Comparison of ENCODE assay signal across 11 cellular contexts in genomic region chr7:76443846-76444245, GRCh38. TPM values are rescaled to one million over a fixed set of nuclear protein-coding genes. Genes with fewer than 3 reads are reported as not detected.
DNase-seq lines count a peak whose midpoint lies in the region; ATAC-seq, FAIRE-seq and TF ChIP-seq lines count a peak whose summit lies in the region.
"Not testable (repeated sequence)": the region's sequence is repeated elsewhere in the genome, so short reads cannot be mapped to it uniquely, and the experiment has no call there.
"Had no signal": no experiment of that assay in that cellular context is flagged by ENCODE, and none has a peak within 500 bp of the region (broad histone marks: within the 10 kb centered on the region; RNA-seq: fewer than 3 reads in every experiment).

No MANE protein-coding gene starts in this region.

- not testable (repeated sequence) for H2BK12ac ChIP-seq in H9 (ENCODE audit: insufficient read length, low read depth, low read length)

- H2AK5ac ChIP-seq in H9 (ENCODE audit: insufficient read length, low read length), result not testable (repeated sequence)

- H2BK120ac ChIP-seq in H9 (ENCODE audit: low read depth, low read length, poor library complexity, severe bottlenecking), result not testable (repeated sequence)

- not testable (repeated sequence) for H3T11ph ChIP-seq in H9 (ENCODE audit: low read length)

- H3K36me3 ChIP-seq in keratinocyte (ENCODE audit: control insufficient read depth in 2 of 2, extremely low read depth in 1 of 2, insufficient read depth in 2 of 2, low read length in 2 of 2), result not testable (repeated sequence)

- not testable (repeated sequence) for H4K20me1 ChIP-seq in H9 (ENCODE audit: control insufficient read depth, insufficient read depth, insufficient read length); keratinocyte (ENCODE audit: control insufficient read depth, extremely low read depth, insufficient read depth, low read length)

- WGBS in H9 (ENCODE audit: extremely low coverage, insufficient read length, low lambda C conversion rate), result no CpG with 5 or more reads among the region's 12 CpGs

- not testable (repeated sequence) for H3K9me3 ChIP-seq in H9 (ENCODE audit: control insufficient read depth, low read depth, low read length); keratinocyte (ENCODE audit: control insufficient read depth, low read depth, low read length)

- not testable (repeated sequence) for H3K56ac ChIP-seq in H9 (ENCODE audit: insufficient read length, low read depth, low read length)

- not testable (repeated sequence) for H3K4me2 ChIP-seq in H9 (ENCODE audit: insufficient read depth, insufficient read length, low read length); keratinocyte (ENCODE audit: control insufficient read depth, extremely low read depth, insufficient read depth, low read depth, low read length)

- peak; percentile 69 for FAIRE-seq in keratinocyte (lab: Jason Lieb, UNC)

- not testable (repeated sequence) for H3K79me1 ChIP-seq in H9 (ENCODE audit: insufficient read depth, low read depth, low read length, poor library complexity, severe bottlenecking)

- H3K23me2 ChIP-seq in H9 (ENCODE audit: insufficient read length, low read depth, low read length, poor library complexity, severe bottlenecking), result not testable (repeated sequence)

- POLR2A ChIA-PET in T-cell (lab: Charles Lee); activated CD8-positive, alpha-beta T cell treated with anti-CD3 and anti-CD28 coated beads, Interleukin-2, amount 10 ng/mL, durations not matched to agents 7 days and 5 days (lab: Charles Lee): not testable (repeated sequence)

- CTCF ChIA-PET in T-cell (lab: Charles Lee); activated CD8-positive, alpha-beta T cell treated with anti-CD3 and anti-CD28 coated beads, Interleukin-2, amount 10 ng/mL, durations not matched to agents 7 days and 5 days (lab: Charles Lee): not testable (repeated sequence)

- DNase-seq in DMS79 (lab: John Stamatoyannopoulos, UW), result peak; percentile 41
- DNase-seq in H9; activated CD8-positive, alpha-beta T cell treated with anti-CD3 and anti-CD28 coated beads, Interleukin-2, amount 10 ng/mL, durations not matched to agents 7 days and 5 days; keratinocyte (ENCODE audit: low read depth, low spot score): not testable (repeated sequence)
- DNase-seq in NCI-H1105 treated with DMSO at 0.1 percent for 48 hours (lab: John Stamatoyannopoulos, UW), result peak; percentile 5
- DNase-seq in T-cell, result peak in 11 of 34 experiments; percentile 10 to 36 (median 20)
- peak; percentile 29 to 52 for DNase-seq in stimulated activated naive CD8-positive, alpha-beta T cell treated with anti-CD3 and anti-CD28 coated beads, Interleukin-15, amount 100 ng/mL, for 72 hours

- not testable (repeated sequence) for H3K4me3 ChIP-seq in keratinocyte (ENCODE audit: control insufficient read depth in 2 of 3, extremely low read depth in 1 of 3, insufficient read depth in 2 of 3, low read depth in 1 of 3, low read length in 3 of 3)

- not testable (repeated sequence) for H3K27me3 ChIP-seq in H9 (ENCODE audit: insufficient read depth, low read length); keratinocyte (ENCODE audit: control insufficient read depth, extremely low read depth, insufficient read depth, low read length)

- H3K4ac ChIP-seq in H9 (ENCODE audit: low read depth, low read length), result not testable (repeated sequence)

- dilution Hi-C loops in keratinocyte (cut with MboI; ENCODE audit: extremely low pct_ligation_motif_present, low sequenced_read_pairs), result not testable (repeated sequence)

- H3K18ac ChIP-seq in H9 (ENCODE audit: insufficient read length, low read depth, low read length), result not testable (repeated sequence)

- H3K79me2 ChIP-seq in H9 (ENCODE audit: insufficient read depth, low read length); keratinocyte (ENCODE audit: control insufficient read depth, insufficient read depth, low read length): not testable (repeated sequence)

- ATAC-seq in T-cell (replicated peaks in 1 of 4), result peak; percentile 42 to 85 (median 68)
- peak; percentile 56 for ATAC-seq in activated CD8-positive, alpha-beta T cell treated with anti-CD3 and anti-CD28 coated beads, Interleukin-2, amount 10 ng/mL, durations not matched to agents 7 days and 5 days
- ATAC-seq in stimulated activated naive CD8-positive, alpha-beta T cell treated with anti-CD3 and anti-CD28 coated beads, Interleukin-15, amount 100 ng/mL, for 72 hours, result peak; percentile 89

- not testable (repeated sequence) for H3K27ac ChIP-seq in H9 (ENCODE audit: insufficient read length, low read depth, low read length)
- peak overlapping the region; percentile 49 for H3K27ac ChIP-seq in keratinocyte (ENCODE audit: control insufficient read depth, insufficient read depth, low read length)

- H2BK20ac ChIP-seq in H9 (ENCODE audit: low read depth, low read length, poor library complexity, severe bottlenecking), result not testable (repeated sequence)

- H4K5ac ChIP-seq in H9 (ENCODE audit: insufficient read length, low read depth, low read length), result not testable (repeated sequence)

- not testable (repeated sequence) for H3K9ac ChIP-seq in H9 (ENCODE audit: extremely low read depth, insufficient read length, low read length); keratinocyte (ENCODE audit: control insufficient read depth, extremely low read depth, insufficient read depth, low read length)

- H3K4me1 Mint-ChIP-seq in H9, result not testable (repeated sequence)
- peaks cover 5 to 17% (median 11%) of the 10 kb centered on the region in 3 donors for H3K4me1 Mint-ChIP-seq in T-cell
- H3K4me1 Mint-ChIP-seq in activated CD8-positive, alpha-beta T cell treated with anti-CD3 and anti-CD28 coated beads, Interleukin-2, amount 10 ng/mL, durations not matched to agents 7 days and 5 days (ENCODE audit: low read depth), result peaks cover 16% of the 10 kb centered on the region
- H3K4me1 Mint-ChIP-seq in activated naive CD8-positive, alpha-beta T cell (ENCODE audit: low read depth), result peaks cover 14% of the 10 kb centered on the region
- H3K4me1 Mint-ChIP-seq in stimulated activated naive CD8-positive, alpha-beta T cell treated with anti-CD3 and anti-CD28 coated beads, Interleukin-15, amount 100 ng/mL, for 72 hours, result peaks cover 21% of the 10 kb centered on the region

- not testable (repeated sequence) for H3K4me1 ChIP-seq in H9 (ENCODE audit: insufficient read depth, low read length)
- H3K4me1 ChIP-seq in keratinocyte (ENCODE audit: control insufficient read depth, extremely low read depth, insufficient read depth, low read length), result peaks cover 12% of the 10 kb centered on the region

- not testable (repeated sequence) for TF ChIP-seq CTCF in H9 (conservative IDR thresholded peaks at IDR 0.05); keratinocyte (optimal IDR thresholded peaks at IDR 0.05 in 1 of 3, IDR thresholded peaks at IDR 0.05 in 1 of 3, conservative IDR thresholded peaks at IDR 0.05 in 1 of 3; ENCODE audit: extremely low read depth in 1 of 3, insufficient read depth in 2 of 3, low read length in 3 of 3)

- H3K27ac Mint-ChIP-seq in H9, result peak overlapping the region in 2 of 3 experiments; percentile 82 to 93; a peak in 1 of 7 replicates
- H3K27ac Mint-ChIP-seq in T-cell, result peak overlapping the region in 1 of 2 donors; percentile 77
- peak overlapping the region; percentile 70 for H3K27ac Mint-ChIP-seq in activated CD8-positive, alpha-beta T cell treated with anti-CD3 and anti-CD28 coated beads, Interleukin-2, amount 10 ng/mL, durations not matched to agents 7 days and 5 days
- peak overlapping the region; percentile 58 for H3K27ac Mint-ChIP-seq in activated naive CD8-positive, alpha-beta T cell
- peak overlapping the region; percentile 58 to 67 for H3K27ac Mint-ChIP-seq in stimulated activated naive CD8-positive, alpha-beta T cell treated with anti-CD3 and anti-CD28 coated beads, Interleukin-15, amount 100 ng/mL, for 72 hours

- not testable (repeated sequence) for H4K91ac ChIP-seq in H9 (ENCODE audit: insufficient read length, low read depth, low read length)

- H3K14ac ChIP-seq in H9 (ENCODE audit: insufficient read depth, low read length), result not testable (repeated sequence)

- not testable (repeated sequence) for H3K23ac ChIP-seq in H9 (ENCODE audit: insufficient read length, low read depth, low read length)

- not testable (repeated sequence) for H2BK5ac ChIP-seq in H9 (ENCODE audit: insufficient read length, low read length)

- not testable (repeated sequence) for H2AFZ ChIP-seq in H9 (ENCODE audit: low read length); keratinocyte (ENCODE audit: control insufficient read depth, low read length)

- H4K8ac ChIP-seq in H9 (replicated peaks; ENCODE audit: insufficient read length, low read depth, low read length), result not testable (repeated sequence)

- not testable (repeated sequence) for H3K9me1 ChIP-seq in keratinocyte (ENCODE audit: control insufficient read depth, extremely low read depth, insufficient read depth, low read length)

- not testable (repeated sequence) for H3K27me3 Mint-ChIP-seq in H9 (ENCODE audit: low read depth); T-cell; activated CD8-positive, alpha-beta T cell treated with anti-CD3 and anti-CD28 coated beads, Interleukin-2, amount 10 ng/mL, durations not matched to agents 7 days and 5 days (ENCODE audit: low read depth); activated naive CD8-positive, alpha-beta T cell; stimulated activated naive CD8-positive, alpha-beta T cell treated with anti-CD3 and anti-CD28 coated beads, Interleukin-15, amount 100 ng/mL, for 72 hours

- not testable (repeated sequence) for H3K9me3 Mint-ChIP-seq in H9; T-cell; activated CD8-positive, alpha-beta T cell treated with anti-CD3 and anti-CD28 coated beads, Interleukin-2, amount 10 ng/mL, durations not matched to agents 7 days and 5 days (ENCODE audit: insufficient read depth); activated naive CD8-positive, alpha-beta T cell (ENCODE audit: low read depth); stimulated activated naive CD8-positive, alpha-beta T cell treated with anti-CD3 and anti-CD28 coated beads, Interleukin-15, amount 100 ng/mL, for 72 hours

- not testable (repeated sequence) for H2BK15ac ChIP-seq in H9 (ENCODE audit: low read depth, low read length)

- H3K4me3 Mint-ChIP-seq in H9, result not testable (repeated sequence)
- H3K4me3 Mint-ChIP-seq in T-cell, result peak overlapping the region in 1 of 3 donors; percentile 47
- peak overlapping the region; percentile 40 for H3K4me3 Mint-ChIP-seq in activated CD8-positive, alpha-beta T cell treated with anti-CD3 and anti-CD28 coated beads, Interleukin-2, amount 10 ng/mL, durations not matched to agents 7 days and 5 days
- peak overlapping the region; percentile 47 for H3K4me3 Mint-ChIP-seq in activated naive CD8-positive, alpha-beta T cell
- peak overlapping the region; percentile 37 to 56 for H3K4me3 Mint-ChIP-seq in stimulated activated naive CD8-positive, alpha-beta T cell treated with anti-CD3 and anti-CD28 coated beads, Interleukin-15, amount 100 ng/mL, for 72 hours

- not testable (repeated sequence) for H3K36me3 Mint-ChIP-seq in H9 (ENCODE audit: insufficient read depth in 1 of 3, low read depth in 3 of 3); T-cell; activated CD8-positive, alpha-beta T cell treated with anti-CD3 and anti-CD28 coated beads, Interleukin-2, amount 10 ng/mL, durations not matched to agents 7 days and 5 days (ENCODE audit: low read depth); activated naive CD8-positive, alpha-beta T cell

RNA-seq across cellular contexts. Expression of gene DTX2, which starts 17.7 kb away (rescaled TPM):
- 43.1 and 48.8 TPM in 2 replicates for total RNA-seq in H9 (2021)
- total RNA-seq in T-cell, result 10 to 100 TPM; 29.0 to 56.6 (median 42.3) TPM
- 10 to 100 TPM; 28.0 to 30.6 TPM for total RNA-seq in activated CD8-positive, alpha-beta T cell treated with anti-CD3 and anti-CD28 coated beads, Interleukin-2, amount 10 ng/mL, durations not matched to agents 7 days and 5 days
- 15.1 to 25.6 TPM (median 22.4 TPM) in 3 replicates for polyA plus RNA-seq in keratinocyte
- polyA plus RNA-seq in keratinocyte (2011; ENCODE audit: low read depth), result 18.1 TPM
- 17.9 and 29.8 TPM in 2 replicates for polyA plus RNA-seq in keratinocyte (2011; cell fraction: cytosol; rRNA removed)
- 63.6 and 98.0 TPM in 2 replicates for polyA plus RNA-seq in keratinocyte (2011; cell fraction: nucleus; rRNA removed)
- polyA plus RNA-seq in keratinocyte (2012; ENCODE audit: low replicate concordance), result 28.4 and 35.3 TPM in 2 replicates
- 25.7 to 126 TPM (median 28.5 TPM) in 3 replicates for polyA minus RNA-seq in keratinocyte
- 62.7 TPM for polyA minus RNA-seq in keratinocyte (2011; cell fraction: cytosol; rRNA and poly(A)+ RNA removed)
- 48.5 and 64.7 TPM in 2 replicates for polyA minus RNA-seq in keratinocyte (2011; cell fraction: nucleus; rRNA and poly(A)+ RNA removed)

RNA-seq across cellular contexts. Expression of gene ZP3, which starts 19.1 kb away (rescaled TPM):
- total RNA-seq in H9 (2021) (1.3 TPM in 2 replicates), T-cell (1 to 10 TPM; 1.7 to 7.0 (median 5.9) TPM)
- 1 to 10 TPM; 4.0 to 5.9 TPM for total RNA-seq in activated CD8-positive, alpha-beta T cell treated with anti-CD3 and anti-CD28 coated beads, Interleukin-2, amount 10 ng/mL, durations not matched to agents 7 days and 5 days
- 6.9 to 13.6 TPM (median 7.7 TPM) in 3 replicates for polyA plus RNA-seq in keratinocyte
- polyA plus RNA-seq in keratinocyte (2011; ENCODE audit: low read depth), result 6.0 TPM
- 12.2 and 16.7 TPM in 2 replicates for polyA plus RNA-seq in keratinocyte (2011; cell fraction: cytosol; rRNA removed)
- polyA plus RNA-seq in keratinocyte (2011; cell fraction: nucleus; rRNA removed), result 7.9 and 10.3 TPM in 2 replicates
- 13.7 and 24.8 TPM in 2 replicates for polyA plus RNA-seq in keratinocyte (2012; ENCODE audit: low replicate concordance)
- 22.5 to 25.0 TPM (median 24.6 TPM) in 3 replicates for polyA minus RNA-seq in keratinocyte
- polyA minus RNA-seq in keratinocyte (2011; cell fraction: cytosol; rRNA and poly(A)+ RNA removed), result 14.0 TPM
- polyA minus RNA-seq in keratinocyte (2011; cell fraction: nucleus; rRNA and poly(A)+ RNA removed), result 4.6 and 5.6 TPM in 2 replicates
- polyA plus RNA-seq: neural cell had no signal

RNA-seq across cellular contexts. Expression of gene SSC4D, which starts 34.3 kb away (rescaled TPM):
- 14.8 and 16.4 TPM in 2 replicates for total RNA-seq in H9 (2021)
- under 1 TPM in 3 of 5 donors, not detected in 2; 0.20 to 0.76 (median 0.28) TPM for total RNA-seq in T-cell
- total RNA-seq in activated CD8-positive, alpha-beta T cell treated with anti-CD3 and anti-CD28 coated beads, Interleukin-2, amount 10 ng/mL, durations not matched to agents 7 days and 5 days, result under 1 TPM in 1 of 2 experiments, not detected in 1; 0.47 TPM
- polyA plus RNA-seq in keratinocyte, result 0.98 to 1.6 TPM (median 1.1 TPM) in 3 replicates
- polyA plus RNA-seq in keratinocyte (2011; ENCODE audit: low read depth), result not detected
- 0.83 and 1.2 TPM in 2 replicates for polyA plus RNA-seq in keratinocyte (2011; cell fraction: cytosol; rRNA removed)
- polyA plus RNA-seq in keratinocyte (2011; cell fraction: nucleus; rRNA removed), result 1.6 and 2.0 TPM in 2 replicates
- polyA plus RNA-seq in keratinocyte (2012; ENCODE audit: low replicate concordance), result 0.76 and 0.88 TPM in 2 replicates
- 0.13 to 0.73 TPM (median 0.48 TPM) in 3 replicates for polyA minus RNA-seq in keratinocyte
- not detected for polyA minus RNA-seq in keratinocyte (2011; cell fraction: cytosol; rRNA and poly(A)+ RNA removed)
- 0.39 and 0.53 TPM in 2 replicates for polyA minus RNA-seq in keratinocyte (2011; cell fraction: nucleus; rRNA and poly(A)+ RNA removed)
- total RNA-seq: Calu3, vagina had no signal
